In the genomic region with DNA sequence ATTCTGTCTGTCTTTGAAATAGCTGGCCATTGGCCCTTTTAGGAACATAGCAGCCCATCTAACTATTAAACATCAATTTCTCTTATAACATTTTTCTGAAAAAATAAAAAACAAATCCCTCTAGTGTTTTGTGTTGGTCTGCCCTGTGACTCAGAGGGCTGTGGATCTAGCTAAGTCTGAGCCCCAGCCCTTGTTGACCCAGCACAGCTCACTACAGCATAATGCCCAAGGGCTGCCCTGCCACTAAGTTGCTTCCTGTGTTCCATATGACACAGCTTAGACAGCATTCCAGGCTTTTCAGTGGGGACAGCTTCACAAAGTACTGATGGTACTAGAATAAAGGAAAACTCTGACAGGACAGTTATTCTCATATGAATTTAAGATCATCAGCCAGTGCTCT, we compare ENCODE assay signal across 11 cellular contexts.
DNase-seq lines count a peak whose midpoint lies in the region; ATAC-seq and TF ChIP-seq lines count a peak whose summit lies in the region.
"Had no signal": no experiment of that assay in that cellular context is flagged by ENCODE, and none has a peak within 500 bp of the region (broad histone marks: within the 10 kb centered on the region; RNA-seq: fewer than 3 reads in every experiment).

No MANE protein-coding gene starts in this region.

- no peak overlapping the region for H3K9ac ChIP-seq in MM.1S (ENCODE audit: low read length)

- no peaks in the 10 kb centered on the region for H3K27me3 ChIP-seq in MM.1S (replicated peaks; ENCODE audit: insufficient read depth, low read length)

- no peaks in the 10 kb centered on the region for H3F3A ChIP-seq in MM.1S (ENCODE audit: insufficient read depth, low read length)

- DNase-seq in A172 (ENCODE audit: low spot score): peak; percentile 46
- peak; percentile 64 for DNase-seq in LHCN-M2 (ENCODE audit: low read depth)
- DNase-seq in dedifferentiated amniotic fluid mesenchymal stem cell (ENCODE audit: extremely low spot score): peak; percentile 24
- no peak for DNase-seq in left colon
- DNase-seq in MM.1S: no peak
- DNase-seq in H4 (ENCODE audit: low spot score): no peak
- DNase-seq: NCI-H2029 treated with DMSO at 0.1 percent for 48 hours, nucleus accumbens, T-helper 9 cell had no signal

- no peaks in the 10 kb centered on the region for H3K9me2 ChIP-seq in MM.1S (replicated peaks; ENCODE audit: insufficient read depth, low read length)

- peaks cover 17% of the 10 kb centered on the region for H3K4me1 ChIP-seq in MM.1S (ENCODE audit: low read length)

- no peaks in the 10 kb centered on the region for H4K20me1 ChIP-seq in MM.1S (ENCODE audit: insufficient read depth, low read length)

- H3K4me3 ChIP-seq in MM.1S (ENCODE audit: low read length): no peak overlapping the region

- no peaks in the 10 kb centered on the region for H3K9me3 ChIP-seq in MM.1S (replicated peaks; ENCODE audit: insufficient read depth, low read length)

- H3K27ac ChIP-seq in MM.1S (ENCODE audit: low read length): no peak overlapping the region

- no peak for TF ChIP-seq CTCF in MM.1S (IDR thresholded peaks at IDR 0.05; ENCODE audit: low read length)

- H2AFZ ChIP-seq in MM.1S (ENCODE audit: low read length): no peak overlapping the region

- H3K4me2 ChIP-seq in MM.1S (ENCODE audit: low read depth, low read length): no peak overlapping the region

- intact Hi-C loops in left colon (cut with DNase I, micrococcal nuclease): no loop called here

- no peaks in the 10 kb centered on the region for H3K79me2 ChIP-seq in MM.1S (ENCODE audit: low read length)

- no peaks in the 10 kb centered on the region for H3K36me3 ChIP-seq in MM.1S (replicated peaks; ENCODE audit: insufficient read depth, low read length)

- ATAC-seq in left colon (peak; percentile 53), HG03039 (IDR thresholded peaks at IDR 0.05; ENCODE audit: unreplicated experiment) (no peak), HG03457 (IDR thresholded peaks at IDR 0.05; ENCODE audit: unreplicated experiment) (no peak)

Comparison
In these comparisons a context has a peak if more than half of its experiments do, and no peak if none do; other contexts are left out.
1. DNase-seq: peak in A172 (single experiment), LHCN-M2 (single experiment) and dedifferentiated amniotic fluid mesenchymal stem cell (single experiment); none in left colon (0 of 2), MM.1S (single experiment) and H4 (single experiment).